In genomic region chrX:131394384-131394783, GRCh38 we compare ENCODE assay signal across 21 cellular contexts.
A peak's percentile ranks its signal among the peaks of the same experiment; 100 is the strongest.
DNase-seq lines count a peak whose midpoint lies in the region; ATAC-seq, FAIRE-seq and TF ChIP-seq lines count a peak whose summit lies in the region.
"Had no signal": no experiment of that assay in that cellular context is flagged by ENCODE, and none has a peak within 500 bp of the region (broad histone marks: within the 10 kb centered on the region; RNA-seq: fewer than 3 reads in every experiment).

No MANE protein-coding gene starts in this region.

- no peaks in the 10 kb centered on the region for H3K9me3 Mint-ChIP-seq in activated CD8-positive, alpha-beta T cell treated with anti-CD3 and anti-CD28 coated beads for 36 hours

- H3K27me3 ChIP-seq in Karpas-422 (ENCODE audit: low read length) (no peaks in the 10 kb centered on the region), SK-N-SH (ENCODE audit: insufficient read depth) (no peaks in the 10 kb centered on the region), H7 (ENCODE audit: control insufficient read depth, insufficient read depth, low read length) (no peaks in the 10 kb centered on the region)

- H3K9me3 ChIP-seq in A549 (no peaks in the 10 kb centered on the region), Karpas-422 (ENCODE audit: low read length) (no peaks in the 10 kb centered on the region), SK-N-SH (no peaks in the 10 kb centered on the region)

- H3K27ac ChIP-seq in A549 = no peak overlapping the region
- no peak overlapping the region for H3K27ac ChIP-seq in Karpas-422 (ENCODE audit: low read length)
- H3K27ac ChIP-seq in SK-N-SH (ENCODE audit: low read depth in 2 of 2, low read length in 1 of 2) = no peak overlapping the region
- H3K27ac ChIP-seq: BLaER1, KMS-11 had no signal

- no peaks in the 10 kb centered on the region for H3K4me1 Mint-ChIP-seq in activated CD8-positive, alpha-beta T cell treated with anti-CD3 and anti-CD28 coated beads for 36 hours (ENCODE audit: low read depth)
- H3K4me1 Mint-ChIP-seq: CD4-positive, alpha-beta memory T cell; T-cell had no signal

- FAIRE-seq in A549 (lab: Jason Lieb, UNC) = peak; percentile 76
- FAIRE-seq: GM12891, GM18507, H54 had no signal

- DNase-seq in A549 (ENCODE audit: low read depth in 1 of 2, low spot score in 1 of 2) = peak in 1 of 2 experiments; percentile 1
- DNase-seq in Karpas-422 = peak; percentile 55
- no peak for DNase-seq in SK-N-SH
- no peak for DNase-seq in left lobe of liver (ENCODE audit: low spot score)
- DNase-seq in H7 = no peak
- DNase-seq in activated CD4-positive, CD25-positive, alpha-beta regulatory T cell (lab: John Stamatoyannopoulos, UW) = no peak
- DNase-seq in activated CD8-positive, alpha-beta T cell treated with anti-CD3 and anti-CD28 coated beads for 36 hours = no peak
- DNase-seq: CD4-positive, alpha-beta memory T cell; DMS153; MM.1S; NCI-H1105; NCI-H2081; NCI-H2171 treated with DMSO at 0.1 percent for 48 hours; NCI-H446 treated with DMSO at 0.1 percent for 48 hours; Right ventricle myocardium superior; T-cell had no signal

- POLR2A ChIA-PET in A549 (lab: Yijun Ruan, JAX) (no interaction called here), SK-N-SH (lab: Yijun Ruan, JAX) (no interaction called here)
- POLR2A ChIA-PET in activated CD8-positive, alpha-beta T cell treated with anti-CD3 and anti-CD28 coated beads for 36 hours (lab: Charles Lee) = no interaction called here

- H3K36me3 ChIP-seq in Karpas-422 (ENCODE audit: insufficient read depth, low read length) (no peaks in the 10 kb centered on the region), SK-N-SH (replicated peaks in 1 of 2; ENCODE audit: control insufficient read depth in 1 of 2, insufficient read depth in 2 of 2, low read length in 1 of 2) (no peaks in the 10 kb centered on the region), H7 (replicated peaks; ENCODE audit: control insufficient read depth, insufficient read depth, low read length) (no peaks in the 10 kb centered on the region; the same call in 1 of the 2 replicates)
- H3K36me3 ChIP-seq: BLaER1 had no signal

- H2AFZ ChIP-seq in Karpas-422 (ENCODE audit: low read length) = no peak overlapping the region
- H2AFZ ChIP-seq in SK-N-SH (ENCODE audit: low read depth) = no peak overlapping the region

- no peaks in the 10 kb centered on the region for H3K9me2 ChIP-seq in Karpas-422 (replicated peaks; ENCODE audit: insufficient read depth, low read length)
- no peaks in the 10 kb centered on the region for H3K9me2 ChIP-seq in SK-N-SH

- no peak overlapping the region for H3K4me3 ChIP-seq in A549
- H3K4me3 ChIP-seq in Karpas-422 (ENCODE audit: low read length) = no peak overlapping the region
- no peak overlapping the region for H3K4me3 ChIP-seq in SK-N-SH (ENCODE audit: low read depth in 2 of 2, low read length in 1 of 2)
- H3K4me3 ChIP-seq in H7 (ENCODE audit: insufficient read depth, low read depth, low read length) = no peak overlapping the region
- H3K4me3 ChIP-seq: BLaER1 had no signal

- no peak for TF ChIP-seq CTCF in A549 (IDR thresholded peaks at IDR 0.05)
- TF ChIP-seq CTCF in SK-N-SH (IDR thresholded peaks at IDR 0.05) = no peak
- TF ChIP-seq CTCF in activated CD8-positive, alpha-beta T cell treated with anti-CD3 and anti-CD28 coated beads for 36 hours (IDR thresholded peaks at IDR 0.05) = no peak

- ATAC-seq in A549 (peak in 1 of 2 experiments; percentile 50; a peak in 2 of 6 replicates), left lobe of liver (peak; percentile 52)
- no peak for ATAC-seq in activated CD8-positive, alpha-beta T cell treated with anti-CD3 and anti-CD28 coated beads for 36 hours
- ATAC-seq: T-cell had no signal

- H3K9ac ChIP-seq in Karpas-422 (ENCODE audit: low read length) (no peak overlapping the region), SK-N-SH (no peak overlapping the region)
- H3K9ac ChIP-seq: BLaER1, KMS-11 had no signal

- H3F3A ChIP-seq in SK-N-SH (replicated peaks; ENCODE audit: insufficient read depth) = no peaks in the 10 kb centered on the region

- H3K27me3 Mint-ChIP-seq in activated CD8-positive, alpha-beta T cell treated with anti-CD3 and anti-CD28 coated beads for 36 hours = no peaks in the 10 kb centered on the region
- H3K27me3 Mint-ChIP-seq: CD4-positive, alpha-beta memory T cell had no signal

- intact Hi-C loops in activated CD8-positive, alpha-beta T cell treated with anti-CD3 and anti-CD28 coated beads for 36 hours (cut with micrococcal nuclease) = no loop called here

- WGBS in A549 (ENCODE audit: missing lambda C conversion rate) = 48% methylated on average over 2 of the region's 2 CpGs
- WGBS in SK-N-SH (ENCODE audit: low lambda C conversion rate) = 25% methylated on average over 2 of the region's 2 CpGs

- CTCF ChIA-PET in A549 (lab: Yijun Ruan, JAX) (interaction anchor here (1.6 kb wide), 1 partner anchor 232 kb away, joined by 5 read pairs; no protein-coding TSS in a partner anchor), SK-N-SH (lab: Yijun Ruan, JAX) (no interaction called here)
- CTCF ChIA-PET in activated CD8-positive, alpha-beta T cell treated with anti-CD3 and anti-CD28 coated beads for 36 hours (lab: Charles Lee) = no interaction called here

- no peak overlapping the region for H3K27ac Mint-ChIP-seq in activated CD8-positive, alpha-beta T cell treated with anti-CD3 and anti-CD28 coated beads for 36 hours
- H3K27ac Mint-ChIP-seq: CD4-positive, alpha-beta memory T cell; T-cell had no signal

- no peak for TF ChIP-seq RAD21 in A549 (conservative IDR thresholded peaks at IDR 0.05 in 1 of 2, IDR thresholded peaks at IDR 0.05 in 1 of 2)
- TF ChIP-seq RAD21 in SK-N-SH (IDR thresholded peaks at IDR 0.05; ENCODE audit: low read length) = no peak

- H3K4me3 Mint-ChIP-seq in activated CD8-positive, alpha-beta T cell treated with anti-CD3 and anti-CD28 coated beads for 36 hours = no peak overlapping the region
- H3K4me3 Mint-ChIP-seq: CD4-positive, alpha-beta memory T cell; T-cell had no signal

- H3K79me2 ChIP-seq in Karpas-422 (ENCODE audit: low read length) = no peaks in the 10 kb centered on the region
- no peaks in the 10 kb centered on the region for H3K79me2 ChIP-seq in SK-N-SH (ENCODE audit: insufficient read depth)

- TF ChIP-seq POLR2A in A549 (IDR thresholded peaks at IDR 0.05; ENCODE audit: low read length) = no peak

- TF ChIP-seq EP300 in A549 (IDR thresholded peaks at IDR 0.05) (no peak), SK-N-SH (IDR thresholded peaks at IDR 0.05; ENCODE audit: borderline replicate concordance in 1 of 2, low read depth in 1 of 2, low read length in 1 of 2) (no peak)

- H3K4me2 ChIP-seq in A549 = no peak overlapping the region
- H3K4me2 ChIP-seq in Karpas-422 (ENCODE audit: low read depth, low read length, poor library complexity, severe bottlenecking) = peak overlapping the region; percentile 36
- H3K4me2 ChIP-seq in SK-N-SH = no peak overlapping the region
- H3K4me2 ChIP-seq: BLaER1, KMS-11 had no signal

- H4K20me1 ChIP-seq in Karpas-422 (ENCODE audit: insufficient read depth, low read depth, low read length) (no peaks in the 10 kb centered on the region), SK-N-SH (ENCODE audit: insufficient read depth) (no peaks in the 10 kb centered on the region)
- H4K20me1 ChIP-seq: BLaER1 had no signal

- H3K36me3 Mint-ChIP-seq in activated CD8-positive, alpha-beta T cell treated with anti-CD3 and anti-CD28 coated beads for 36 hours (ENCODE audit: low read depth) = no peaks in the 10 kb centered on the region
- H3K36me3 Mint-ChIP-seq: CD4-positive, alpha-beta memory T cell; T-cell had no signal

- H3K4me1 ChIP-seq in A549 (no peaks in the 10 kb centered on the region), Karpas-422 (ENCODE audit: low read length) (peaks cover 42% of the 10 kb centered on the region), SK-N-SH (ENCODE audit: control insufficient read depth in 1 of 2, insufficient read depth in 2 of 2, low read depth in 1 of 2, low read length in 1 of 2) (no peaks in the 10 kb centered on the region; a peak in 1 of 4 replicates)
- H3K4me1 ChIP-seq: BLaER1 had no signal

TF ChIP-seq in A549, 52 proteins besides CTCF, POLR2A, EP300 and RAD21:
- TF ChIP-seq HDAC2 (IDR thresholded peaks at IDR 0.05) = no peak
- no peak for TF ChIP-seq JUN (IDR thresholded peaks at IDR 0.05)
- no peak for TF ChIP-seq TP53 (CRISPR knock-in tag; IDR thresholded peaks at IDR 0.05)
- no peak for TF ChIP-seq KDM5A (IDR thresholded peaks at IDR 0.05)
- TF ChIP-seq CBX8 (IDR thresholded peaks at IDR 0.05) = no peak
- TF ChIP-seq HOXB13 (CRISPR knock-in tag; IDR thresholded peaks at IDR 0.05; ENCODE audit: low read depth) = no peak

TF ChIP-seq in SK-N-SH, 30 proteins besides CTCF, POLR2A, EP300 and RAD21:
- no peak for TF ChIP-seq FOXJ3 (CRISPR knock-in tag; IDR thresholded peaks at IDR 0.05)
- TF ChIP-seq CHD2 (IDR thresholded peaks at IDR 0.05; ENCODE audit: low read length, partially characterized antibody) = no peak
- no peak for TF ChIP-seq TAF1 (IDR thresholded peaks at IDR 0.05; ENCODE audit: borderline replicate concordance, low read depth, low read length)
- TF ChIP-seq FOSL2 (IDR thresholded peaks at IDR 0.05; ENCODE audit: borderline replicate concordance, low read depth) = peak; percentile 46; the same call in 1 of the 2 replicates

Comparison
In these comparisons a context has a peak if more than half of its experiments do, and no peak if none do; other contexts are left out.
1. Of the 12 proteins assayed by ChIP-seq in both A549 and SK-N-SH: peak only in A549: none; only in SK-N-SH: FOSL2; in both: none; in neither: 11.